1 cellular context compared by ENCODE assay signal in the genomic region with DNA sequence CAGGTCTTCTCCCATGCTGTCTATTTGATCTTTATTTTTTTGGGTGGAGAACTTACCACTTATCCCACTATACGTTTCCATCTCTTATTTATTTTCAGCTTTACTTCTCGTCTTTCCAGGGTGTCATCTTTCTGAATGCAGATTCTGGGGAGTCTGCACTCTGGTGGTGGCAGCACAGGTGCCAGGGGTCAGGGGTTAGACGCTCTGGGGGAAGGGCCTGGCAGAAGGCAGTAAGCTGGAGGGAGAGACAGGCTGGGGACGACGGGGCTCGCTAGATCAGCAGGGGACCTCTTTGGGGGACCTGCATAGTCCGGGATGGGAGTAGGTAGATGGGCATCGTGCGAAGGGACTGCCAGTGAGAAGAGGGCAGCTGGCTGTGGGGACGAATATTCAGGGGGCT.
TF ChIP-seq lines count a peak whose summit lies in the region.

No MANE protein-coding gene starts in this region.

TF ChIP-seq in GM23338, 12 proteins besides CTCF, POLR2A, EP300 and RAD21 (continued from another document):
- TF ChIP-seq, protein P1, sequence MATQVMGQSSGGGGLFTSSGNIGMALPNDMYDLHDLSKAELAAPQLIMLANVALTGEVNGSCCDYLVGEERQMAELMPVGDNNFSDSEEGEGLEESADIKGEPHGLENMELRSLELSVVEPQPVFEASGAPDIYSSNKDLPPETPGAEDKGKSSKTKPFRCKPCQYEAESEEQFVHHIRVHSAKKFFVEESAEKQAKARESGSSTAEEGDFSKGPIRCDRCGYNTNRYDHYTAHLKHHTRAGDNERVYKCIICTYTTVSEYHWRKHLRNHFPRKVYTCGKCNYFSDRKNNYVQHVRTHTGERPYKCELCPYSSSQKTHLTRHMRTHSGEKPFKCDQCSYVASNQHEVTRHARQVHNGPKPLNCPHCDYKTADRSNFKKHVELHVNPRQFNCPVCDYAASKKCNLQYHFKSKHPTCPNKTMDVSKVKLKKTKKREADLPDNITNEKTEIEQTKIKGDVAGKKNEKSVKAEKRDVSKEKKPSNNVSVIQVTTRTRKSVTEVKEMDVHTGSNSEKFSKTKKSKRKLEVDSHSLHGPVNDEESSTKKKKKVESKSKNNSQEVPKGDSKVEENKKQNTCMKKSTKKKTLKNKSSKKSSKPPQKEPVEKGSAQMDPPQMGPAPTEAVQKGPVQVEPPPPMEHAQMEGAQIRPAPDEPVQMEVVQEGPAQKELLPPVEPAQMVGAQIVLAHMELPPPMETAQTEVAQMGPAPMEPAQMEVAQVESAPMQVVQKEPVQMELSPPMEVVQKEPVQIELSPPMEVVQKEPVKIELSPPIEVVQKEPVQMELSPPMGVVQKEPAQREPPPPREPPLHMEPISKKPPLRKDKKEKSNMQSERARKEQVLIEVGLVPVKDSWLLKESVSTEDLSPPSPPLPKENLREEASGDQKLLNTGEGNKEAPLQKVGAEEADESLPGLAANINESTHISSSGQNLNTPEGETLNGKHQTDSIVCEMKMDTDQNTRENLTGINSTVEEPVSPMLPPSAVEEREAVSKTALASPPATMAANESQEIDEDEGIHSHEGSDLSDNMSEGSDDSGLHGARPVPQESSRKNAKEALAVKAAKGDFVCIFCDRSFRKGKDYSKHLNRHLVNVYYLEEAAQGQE (IDR thresholded peaks at IDR 0.05; ENCODE audit: unreplicated experiment) = no peak
- TF ChIP-seq JUNB (IDR thresholded peaks at IDR 0.05; ENCODE audit: unreplicated experiment) (no peak), ZNF114 (CRISPR knock-in tag; IDR thresholded peaks at IDR 0.05) (no peak), ZNF331 (CRISPR knock-in tag; IDR thresholded peaks at IDR 0.05; ENCODE audit: low read depth) (no peak)
- TF ChIP-seq, protein P2, sequence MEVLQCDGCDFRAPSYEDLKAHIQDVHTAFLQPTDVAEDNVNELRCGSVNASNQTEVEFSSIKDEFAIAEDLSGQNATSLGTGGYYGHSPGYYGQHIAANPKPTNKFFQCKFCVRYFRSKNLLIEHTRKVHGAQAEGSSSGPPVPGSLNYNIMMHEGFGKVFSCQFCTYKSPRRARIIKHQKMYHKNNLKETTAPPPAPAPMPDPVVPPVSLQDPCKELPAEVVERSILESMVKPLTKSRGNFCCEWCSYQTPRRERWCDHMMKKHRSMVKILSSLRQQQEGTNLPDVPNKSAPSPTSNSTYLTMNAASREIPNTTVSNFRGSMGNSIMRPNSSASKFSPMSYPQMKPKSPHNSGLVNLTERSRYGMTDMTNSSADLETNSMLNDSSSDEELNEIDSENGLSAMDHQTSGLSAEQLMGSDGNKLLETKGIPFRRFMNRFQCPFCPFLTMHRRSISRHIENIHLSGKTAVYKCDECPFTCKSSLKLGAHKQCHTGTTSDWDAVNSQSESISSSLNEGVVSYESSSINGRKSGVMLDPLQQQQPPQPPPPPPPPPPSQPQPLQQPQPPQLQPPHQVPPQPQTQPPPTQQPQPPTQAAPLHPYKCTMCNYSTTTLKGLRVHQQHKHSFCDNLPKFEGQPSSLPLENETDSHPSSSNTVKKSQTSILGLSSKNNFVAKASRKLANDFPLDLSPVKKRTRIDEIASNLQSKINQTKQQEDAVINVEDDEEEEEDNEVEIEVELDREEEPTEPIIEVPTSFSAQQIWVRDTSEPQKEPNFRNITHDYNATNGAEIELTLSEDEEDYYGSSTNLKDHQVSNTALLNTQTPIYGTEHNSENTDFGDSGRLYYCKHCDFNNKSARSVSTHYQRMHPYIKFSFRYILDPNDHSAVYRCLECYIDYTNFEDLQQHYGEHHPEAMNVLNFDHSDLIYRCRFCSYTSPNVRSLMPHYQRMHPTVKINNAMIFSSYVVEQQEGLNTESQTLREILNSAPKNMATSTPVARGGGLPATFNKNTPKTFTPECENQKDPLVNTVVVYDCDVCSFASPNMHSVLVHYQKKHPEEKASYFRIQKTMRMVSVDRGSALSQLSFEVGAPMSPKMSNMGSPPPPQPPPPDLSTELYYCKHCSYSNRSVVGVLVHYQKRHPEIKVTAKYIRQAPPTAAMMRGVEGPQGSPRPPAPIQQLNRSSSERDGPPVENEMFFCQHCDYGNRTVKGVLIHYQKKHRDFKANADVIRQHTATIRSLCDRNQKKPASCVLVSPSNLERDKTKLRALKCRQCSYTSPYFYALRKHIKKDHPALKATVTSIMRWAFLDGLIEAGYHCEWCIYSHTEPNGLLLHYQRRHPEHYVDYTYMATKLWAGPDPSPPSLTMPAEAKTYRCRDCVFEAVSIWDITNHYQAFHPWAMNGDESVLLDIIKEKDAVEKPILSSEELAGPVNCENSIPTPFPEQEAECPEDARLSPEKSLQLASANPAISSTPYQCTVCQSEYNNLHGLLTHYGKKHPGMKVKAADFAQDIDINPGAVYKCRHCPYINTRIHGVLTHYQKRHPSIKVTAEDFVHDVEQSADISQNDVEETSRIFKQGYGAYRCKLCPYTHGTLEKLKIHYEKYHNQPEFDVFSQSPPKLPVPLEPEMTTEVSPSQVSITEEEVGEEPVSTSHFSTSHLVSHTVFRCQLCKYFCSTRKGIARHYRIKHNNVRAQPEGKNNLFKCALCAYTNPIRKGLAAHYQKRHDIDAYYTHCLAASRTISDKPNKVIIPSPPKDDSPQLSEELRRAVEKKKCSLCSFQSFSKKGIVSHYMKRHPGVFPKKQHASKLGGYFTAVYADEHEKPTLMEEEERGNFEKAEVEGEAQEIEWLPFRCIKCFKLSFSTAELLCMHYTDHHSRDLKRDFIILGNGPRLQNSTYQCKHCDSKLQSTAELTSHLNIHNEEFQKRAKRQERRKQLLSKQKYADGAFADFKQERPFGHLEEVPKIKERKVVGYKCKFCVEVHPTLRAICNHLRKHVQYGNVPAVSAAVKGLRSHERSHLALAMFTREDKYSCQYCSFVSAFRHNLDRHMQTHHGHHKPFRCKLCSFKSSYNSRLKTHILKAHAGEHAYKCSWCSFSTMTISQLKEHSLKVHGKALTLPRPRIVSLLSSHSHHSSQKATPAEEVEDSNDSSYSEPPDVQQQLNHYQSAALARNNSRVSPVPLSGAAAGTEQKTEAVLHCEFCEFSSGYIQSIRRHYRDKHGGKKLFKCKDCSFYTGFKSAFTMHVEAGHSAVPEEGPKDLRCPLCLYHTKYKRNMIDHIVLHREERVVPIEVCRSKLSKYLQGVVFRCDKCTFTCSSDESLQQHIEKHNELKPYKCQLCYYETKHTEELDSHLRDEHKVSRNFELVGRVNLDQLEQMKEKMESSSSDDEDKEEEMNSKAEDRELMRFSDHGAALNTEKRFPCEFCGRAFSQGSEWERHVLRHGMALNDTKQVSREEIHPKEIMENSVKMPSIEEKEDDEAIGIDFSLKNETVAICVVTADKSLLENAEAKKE (CRISPR knock-in tag; IDR thresholded peaks at IDR 0.05) = no peak
TF ChIP-seq in GM23338: peak in this region for 0.
